1 cellular context compared by ENCODE assay signal in genomic region chr7:139046143-139046542, GRCh38.
TF ChIP-seq lines count a peak whose summit lies in the region.

No MANE protein-coding gene starts in this region.

TF ChIP-seq in GM23338, 12 proteins besides CTCF, POLR2A, EP300 and RAD21 (continued from another document):
- no peak for TF ChIP-seq REST (IDR thresholded peaks at IDR 0.05; ENCODE audit: unreplicated experiment)
- no peak for TF ChIP-seq EZH2phosphoT487 (IDR thresholded peaks at IDR 0.05; ENCODE audit: unreplicated experiment)
- no peak for TF ChIP-seq NANOG (IDR thresholded peaks at IDR 0.05; ENCODE audit: borderline replicate concordance)
- no peak for TF ChIP-seq ZNF462 (CRISPR knock-in tag; IDR thresholded peaks at IDR 0.05)
- TF ChIP-seq ETS1 (IDR thresholded peaks at IDR 0.05) = no peak
